1 cellular context compared by ENCODE assay signal in the genomic region with DNA sequence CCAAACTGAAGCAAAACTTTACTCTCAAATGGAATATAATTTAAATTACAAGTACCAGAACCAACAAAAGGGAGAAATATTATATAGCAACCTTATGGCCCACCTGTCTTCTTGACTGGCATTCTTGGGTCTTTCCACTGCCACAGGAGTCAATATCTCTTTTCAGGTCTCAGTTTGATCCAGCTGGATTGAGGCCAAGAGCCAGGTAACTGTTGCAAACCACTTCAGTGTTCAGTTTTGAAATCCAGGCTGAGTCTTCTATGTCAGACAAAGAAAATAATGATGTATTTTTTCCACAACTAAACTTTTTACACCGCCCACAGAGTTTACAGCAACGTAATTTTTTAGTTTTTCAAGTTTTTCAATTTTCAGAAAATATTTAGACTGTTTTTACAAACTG.
TF ChIP-seq lines count a peak whose summit lies in the region.

No MANE protein-coding gene starts in this region.

TF ChIP-seq in SK-N-SH, 30 proteins besides CTCF, POLR2A, EP300 and RAD21 (continued from another document):
- TF ChIP-seq, protein P1, sequence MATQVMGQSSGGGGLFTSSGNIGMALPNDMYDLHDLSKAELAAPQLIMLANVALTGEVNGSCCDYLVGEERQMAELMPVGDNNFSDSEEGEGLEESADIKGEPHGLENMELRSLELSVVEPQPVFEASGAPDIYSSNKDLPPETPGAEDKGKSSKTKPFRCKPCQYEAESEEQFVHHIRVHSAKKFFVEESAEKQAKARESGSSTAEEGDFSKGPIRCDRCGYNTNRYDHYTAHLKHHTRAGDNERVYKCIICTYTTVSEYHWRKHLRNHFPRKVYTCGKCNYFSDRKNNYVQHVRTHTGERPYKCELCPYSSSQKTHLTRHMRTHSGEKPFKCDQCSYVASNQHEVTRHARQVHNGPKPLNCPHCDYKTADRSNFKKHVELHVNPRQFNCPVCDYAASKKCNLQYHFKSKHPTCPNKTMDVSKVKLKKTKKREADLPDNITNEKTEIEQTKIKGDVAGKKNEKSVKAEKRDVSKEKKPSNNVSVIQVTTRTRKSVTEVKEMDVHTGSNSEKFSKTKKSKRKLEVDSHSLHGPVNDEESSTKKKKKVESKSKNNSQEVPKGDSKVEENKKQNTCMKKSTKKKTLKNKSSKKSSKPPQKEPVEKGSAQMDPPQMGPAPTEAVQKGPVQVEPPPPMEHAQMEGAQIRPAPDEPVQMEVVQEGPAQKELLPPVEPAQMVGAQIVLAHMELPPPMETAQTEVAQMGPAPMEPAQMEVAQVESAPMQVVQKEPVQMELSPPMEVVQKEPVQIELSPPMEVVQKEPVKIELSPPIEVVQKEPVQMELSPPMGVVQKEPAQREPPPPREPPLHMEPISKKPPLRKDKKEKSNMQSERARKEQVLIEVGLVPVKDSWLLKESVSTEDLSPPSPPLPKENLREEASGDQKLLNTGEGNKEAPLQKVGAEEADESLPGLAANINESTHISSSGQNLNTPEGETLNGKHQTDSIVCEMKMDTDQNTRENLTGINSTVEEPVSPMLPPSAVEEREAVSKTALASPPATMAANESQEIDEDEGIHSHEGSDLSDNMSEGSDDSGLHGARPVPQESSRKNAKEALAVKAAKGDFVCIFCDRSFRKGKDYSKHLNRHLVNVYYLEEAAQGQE (IDR thresholded peaks at IDR 0.05; ENCODE audit: low read depth, low read length) = no peak
- TF ChIP-seq, protein P2, sequence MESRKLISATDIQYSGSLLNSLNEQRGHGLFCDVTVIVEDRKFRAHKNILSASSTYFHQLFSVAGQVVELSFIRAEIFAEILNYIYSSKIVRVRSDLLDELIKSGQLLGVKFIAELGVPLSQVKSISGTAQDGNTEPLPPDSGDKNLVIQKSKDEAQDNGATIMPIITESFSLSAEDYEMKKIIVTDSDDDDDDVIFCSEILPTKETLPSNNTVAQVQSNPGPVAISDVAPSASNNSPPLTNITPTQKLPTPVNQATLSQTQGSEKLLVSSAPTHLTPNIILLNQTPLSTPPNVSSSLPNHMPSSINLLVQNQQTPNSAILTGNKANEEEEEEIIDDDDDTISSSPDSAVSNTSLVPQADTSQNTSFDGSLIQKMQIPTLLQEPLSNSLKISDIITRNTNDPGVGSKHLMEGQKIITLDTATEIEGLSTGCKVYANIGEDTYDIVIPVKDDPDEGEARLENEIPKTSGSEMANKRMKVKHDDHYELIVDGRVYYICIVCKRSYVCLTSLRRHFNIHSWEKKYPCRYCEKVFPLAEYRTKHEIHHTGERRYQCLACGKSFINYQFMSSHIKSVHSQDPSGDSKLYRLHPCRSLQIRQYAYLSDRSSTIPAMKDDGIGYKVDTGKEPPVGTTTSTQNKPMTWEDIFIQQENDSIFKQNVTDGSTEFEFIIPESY (IDR thresholded peaks at IDR 0.05; ENCODE audit: borderline replicate concordance, low read depth) = no peak
- TF ChIP-seq GABPA (IDR thresholded peaks at IDR 0.05; ENCODE audit: low read depth) (no peak), RFX5 (IDR thresholded peaks at IDR 0.05; ENCODE audit: low read length) (no peak)
- TF ChIP-seq, protein P3, sequence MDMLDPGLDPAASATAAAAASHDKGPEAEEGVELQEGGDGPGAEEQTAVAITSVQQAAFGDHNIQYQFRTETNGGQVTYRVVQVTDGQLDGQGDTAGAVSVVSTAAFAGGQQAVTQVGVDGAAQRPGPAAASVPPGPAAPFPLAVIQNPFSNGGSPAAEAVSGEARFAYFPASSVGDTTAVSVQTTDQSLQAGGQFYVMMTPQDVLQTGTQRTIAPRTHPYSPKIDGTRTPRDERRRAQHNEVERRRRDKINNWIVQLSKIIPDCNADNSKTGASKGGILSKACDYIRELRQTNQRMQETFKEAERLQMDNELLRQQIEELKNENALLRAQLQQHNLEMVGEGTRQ (IDR thresholded peaks at IDR 0.05; ENCODE audit: borderline replicate concordance, low read depth, low read length) = no peak
